Comparison of ENCODE assay signal across 8 cellular contexts in the genomic region with DNA sequence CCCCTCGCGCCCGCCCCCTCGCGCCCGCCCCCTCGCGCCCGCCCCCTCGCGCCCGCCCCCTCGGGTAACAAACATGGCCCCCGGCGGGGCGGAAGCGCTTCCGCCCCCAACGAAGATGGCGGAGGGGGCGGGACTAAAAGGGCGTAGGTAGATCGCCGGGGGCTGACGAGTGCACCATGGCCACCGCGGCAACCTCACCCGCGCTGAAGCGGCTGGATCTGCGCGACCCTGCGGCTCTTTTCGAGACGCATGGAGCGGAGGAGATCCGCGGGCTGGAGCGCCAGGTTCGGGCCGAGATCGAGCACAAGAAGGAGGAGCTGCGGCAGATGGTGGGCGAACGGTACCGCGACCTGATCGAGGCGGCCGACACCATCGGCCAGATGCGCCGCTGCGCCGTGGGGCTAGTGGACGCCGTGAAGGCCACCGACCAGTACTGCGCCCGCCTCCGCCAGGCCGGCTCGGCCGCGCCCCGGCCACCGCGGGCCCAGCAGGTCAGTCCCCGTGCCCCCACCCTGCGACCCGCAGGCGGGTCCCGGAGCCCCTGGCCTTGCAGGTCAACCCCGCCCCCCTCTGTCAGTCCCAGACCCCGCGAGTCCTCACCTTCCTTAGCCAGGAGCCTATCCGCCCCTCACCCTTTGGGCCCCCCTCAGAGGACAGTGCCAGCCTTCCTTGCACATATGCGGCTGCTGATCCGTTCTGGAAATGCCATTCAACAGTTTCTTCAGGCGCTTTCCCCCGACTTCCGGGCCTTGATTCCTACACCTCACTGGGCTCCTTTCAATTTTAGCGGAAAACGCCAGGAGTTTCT. TPM values are rescaled to one million over a fixed set of nuclear protein-coding genes. Genes with fewer than 3 reads are reported as not detected.
DNase-seq lines count a peak whose midpoint lies in the region; ATAC-seq, FAIRE-seq and TF ChIP-seq lines count a peak whose summit lies in the region.

Gene COG1 (plus strand): TSS at position 162 of the 808 bp plus-strand sequence. CDS start 15 bp downstream, at position 177.

- H3K79me2 ChIP-seq in SU-DHL-6 (ENCODE audit: insufficient read depth, low read length): peaks cover 27% of the 10 kb centered on the region

- H4K20me1 ChIP-seq in SU-DHL-6 (ENCODE audit: low read depth, low read length): no peaks in the 10 kb centered on the region

- H3K9me2 ChIP-seq in SU-DHL-6 (replicated peaks; ENCODE audit: insufficient read depth, low read length): no peaks in the 10 kb centered on the region

- H3K4me1 ChIP-seq in pancreas (peaks cover 6 to 18% (median 9%) of the 10 kb centered on the region in 3 donors), thymus (ENCODE audit: control insufficient read depth, insufficient read depth, low read length) (peaks cover 10% of the 10 kb centered on the region)

- peak within 1 kb of the TSS; percentile 95 for H3K4me2 ChIP-seq in SU-DHL-6 (ENCODE audit: low read depth, low read length, poor library complexity, severe bottlenecking)

- H3K27me3 ChIP-seq in SU-DHL-6 (ENCODE audit: low read length): no peaks in the 10 kb centered on the region
- no peaks in the 10 kb centered on the region for H3K27me3 ChIP-seq in pancreas
- H3K27me3 ChIP-seq in thymus (ENCODE audit: control insufficient read depth, insufficient read depth): no peaks in the 10 kb centered on the region

- 1% methylated on average over 64 to 79 of the region's 84 CpGs for WGBS in pancreas, 2 donors
- WGBS in thymus: under 1% methylated on average over 79 of the region's 84 CpGs

- H3K9me3 ChIP-seq in SU-DHL-6 (ENCODE audit: insufficient read depth, low read length): no peaks in the 10 kb centered on the region
- no peaks in the 10 kb centered on the region for H3K9me3 ChIP-seq in pancreas
- no peaks in the 10 kb centered on the region for H3K9me3 ChIP-seq in thymus (ENCODE audit: control insufficient read depth)

- ATAC-seq in Right ventricle myocardium inferior: peak; percentile 88
- ATAC-seq in pancreas: peak; percentile 83 to 87 (median 84)

- H3K27ac ChIP-seq in SU-DHL-6 (ENCODE audit: low read depth, low read length) (peak within 1 kb of the TSS; percentile 86), pancreas (peak within 1 kb of the TSS; percentile 77 to 88 (median 84)), thymus (ENCODE audit: low read depth) (peak within 1 kb of the TSS; percentile 96)

- H2AFZ ChIP-seq in SU-DHL-6 (ENCODE audit: low read depth, low read length, severe bottlenecking): peak within 1 kb of the TSS; percentile 67

- no peaks in the 10 kb centered on the region for H3K27me3 Mint-ChIP-seq in activated naive CD8-positive, alpha-beta T cell treated with anti-CD3 and anti-CD28 coated beads for 36 hours

- peak within 1 kb of the TSS; percentile 92 for H3K9ac ChIP-seq in SU-DHL-6 (ENCODE audit: low read length)

- H3K4me3 ChIP-seq in HFF-Myc (replicated peaks; ENCODE audit: low read depth, low read length): peak within 1 kb of the TSS; percentile 67
- H3K4me3 ChIP-seq in SU-DHL-6 (ENCODE audit: insufficient read depth, low read length, poor library complexity, severe bottlenecking): peak within 1 kb of the TSS; percentile 94
- H3K4me3 ChIP-seq in pancreas: peak within 1 kb of the TSS; percentile 64 to 96 (median 83)
- H3K4me3 ChIP-seq in thymus (ENCODE audit: low read length): peak within 1 kb of the TSS; percentile 72

- peak; percentile 72 for DNase-seq in GM04504 (ENCODE audit: low read depth)
- DNase-seq in HFF-Myc (ENCODE audit: extremely low read depth, low read depth): no peak
- DNase-seq in NCI-H1092 treated with DMSO at 0.1 percent for 48 hours (lab: John Stamatoyannopoulos, UW): peak; percentile 82
- DNase-seq in activated naive CD8-positive, alpha-beta T cell treated with anti-CD3 and anti-CD28 coated beads for 36 hours: peak; percentile 77
- DNase-seq in Right ventricle myocardium inferior (ENCODE audit: missing footprints): peak; percentile 94
- DNase-seq in pancreas: peak; percentile 72 to 95 (median 85)

- peaks cover 14% of the 10 kb centered on the region for H3K36me3 Mint-ChIP-seq in activated naive CD8-positive, alpha-beta T cell treated with anti-CD3 and anti-CD28 coated beads for 36 hours

- H3K36me3 ChIP-seq in SU-DHL-6 (ENCODE audit: low read length) (no peaks in the 10 kb centered on the region; the same call in 1 of the 2 replicates), pancreas (peaks cover 10 to 14% (median 11%) of the 10 kb centered on the region in 3 donors), thymus (ENCODE audit: control insufficient read depth, insufficient read depth) (peaks cover 17% of the 10 kb centered on the region)

- no peak for TF ChIP-seq CTCF in HFF-Myc (IDR thresholded peaks at IDR 0.05; ENCODE audit: low read depth, low read length, missing control alignments)
- TF ChIP-seq CTCF in SU-DHL-6 (IDR thresholded peaks at IDR 0.05; ENCODE audit: insufficient read depth, low read length, poor library complexity, severe bottlenecking): no peak
- no peak for TF ChIP-seq CTCF in pancreas (IDR thresholded peaks at IDR 0.05)

- peaks cover 13% of the 10 kb centered on the region for H3K4me1 Mint-ChIP-seq in activated naive CD8-positive, alpha-beta T cell treated with anti-CD3 and anti-CD28 coated beads for 36 hours

- FAIRE-seq in pancreas (lab: Jason Lieb, UNC): no peak

- peak within 1 kb of the TSS; percentile 96 for H3K4me3 Mint-ChIP-seq in activated naive CD8-positive, alpha-beta T cell treated with anti-CD3 and anti-CD28 coated beads for 36 hours

- intact Hi-C loops in Right ventricle myocardium inferior (cut with DNase I): loop anchor here (2.0 to 5.0 kb wide), 3 partner anchors 40 to 466 kb away; partner anchors contain the start of gene CDC42EP4
- intact Hi-C loops in pancreas (cut with DNase I): no loop called here

- H3K27ac Mint-ChIP-seq in activated naive CD8-positive, alpha-beta T cell treated with anti-CD3 and anti-CD28 coated beads for 36 hours: peak within 1 kb of the TSS; percentile 97

- peaks cover 5% of the 10 kb centered on the region; the same call in 1 of the 2 replicates for H3F3A ChIP-seq in SU-DHL-6 (ENCODE audit: insufficient read depth)

- no peaks in the 10 kb centered on the region for H3K9me3 Mint-ChIP-seq in activated naive CD8-positive, alpha-beta T cell treated with anti-CD3 and anti-CD28 coated beads for 36 hours

RNA-seq across cellular contexts. Expression of gene COG1, which starts in this region (rescaled TPM):
- 10 to 100 TPM; 23.4 to 27.7 TPM for total RNA-seq in activated naive CD8-positive, alpha-beta T cell treated with anti-CD3 and anti-CD28 coated beads for 36 hours
- total RNA-seq in Right ventricle myocardium inferior (49.3 TPM), pancreas (10 to 100 TPM; 21.1 to 29.6 (median 25.5) TPM)
- polyA plus RNA-seq in pancreas (10 to 100 TPM; 24.0 to 27.5 TPM), thymus (15.7 TPM)
